ENCODE assay signal across 16 cellular contexts in the genomic region with DNA sequence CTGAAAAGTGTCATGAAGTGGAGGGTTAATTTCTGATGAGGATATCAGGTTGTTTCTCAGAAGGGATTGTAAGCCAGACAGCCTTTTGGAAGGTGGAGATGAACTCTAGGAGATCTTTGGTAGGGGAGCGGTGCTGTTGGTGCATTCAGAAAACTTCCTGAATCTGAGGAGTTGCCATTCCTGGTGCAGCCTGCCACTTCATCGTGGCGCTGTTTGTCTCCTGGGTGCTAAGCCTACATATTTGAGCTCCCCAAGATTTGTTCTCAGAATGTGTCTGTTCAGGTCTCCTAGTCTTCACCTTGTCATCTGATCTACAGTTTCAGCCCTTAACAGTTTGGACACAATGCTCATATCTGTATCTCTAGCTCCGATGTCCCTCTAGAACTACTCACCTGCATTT.
DNase-seq lines count a peak whose midpoint lies in the region; ATAC-seq and TF ChIP-seq lines count a peak whose summit lies in the region.
"Had no signal": no experiment of that assay in that cellular context is flagged by ENCODE, and none has a peak within 500 bp of the region (broad histone marks: within the 10 kb centered on the region; RNA-seq: fewer than 3 reads in every experiment).

No MANE protein-coding gene starts in this region.

- no TSS peak for BruUV-seq in MCF 10A (replicated peaks; lab: Mats Ljungman, UMichigan)

- no peaks in the 10 kb centered on the region for H3K36me3 Mint-ChIP-seq in MCF 10A (ENCODE audit: insufficient read depth, unreplicated experiment)
- no peaks in the 10 kb centered on the region for H3K36me3 Mint-ChIP-seq in activated CD8-positive, alpha-beta memory T cell treated with anti-CD3 and anti-CD28 coated beads, Interleukin-2, amount 10 ng/mL, durations not matched to agents 7 days and 5 days
- H3K36me3 Mint-ChIP-seq: activated naive CD4-positive, alpha-beta T cell treated with anti-CD3 and anti-CD28 coated beads, Interleukin-2, amount 50 U/mL, for 72 hours; memory B cell had no signal

- no peaks in the 10 kb centered on the region for H3K4me1 Mint-ChIP-seq in MCF 10A (ENCODE audit: insufficient read depth, unreplicated experiment)
- no peaks in the 10 kb centered on the region for H3K4me1 Mint-ChIP-seq in activated CD8-positive, alpha-beta memory T cell treated with anti-CD3 and anti-CD28 coated beads, Interleukin-2, amount 10 ng/mL, durations not matched to agents 7 days and 5 days
- H3K4me1 Mint-ChIP-seq: memory B cell had no signal

- H3K9me3 Mint-ChIP-seq in MCF 10A (ENCODE audit: unreplicated experiment), result peaks cover 9% of the 10 kb centered on the region
- no peaks in the 10 kb centered on the region for H3K9me3 Mint-ChIP-seq in activated CD8-positive, alpha-beta memory T cell treated with anti-CD3 and anti-CD28 coated beads, Interleukin-2, amount 10 ng/mL, durations not matched to agents 7 days and 5 days (ENCODE audit: low read depth)
- H3K9me3 Mint-ChIP-seq: activated naive CD4-positive, alpha-beta T cell treated with anti-CD3 and anti-CD28 coated beads, Interleukin-2, amount 50 U/mL, for 72 hours; memory B cell had no signal

- CTCF ChIA-PET in MCF 10A (lab: Yijun Ruan, JAX), result interaction anchor here (0.8 to 1.2 kb wide), 2 partner anchors 9 kb away, joined by 3 to 5 read pairs; no protein-coding TSS in a partner anchor
- CTCF ChIA-PET in activated CD8-positive, alpha-beta memory T cell treated with anti-CD3 and anti-CD28 coated beads, Interleukin-2, amount 10 ng/mL, durations not matched to agents 7 days and 5 days (lab: Charles Lee), result no interaction called here

- no peak for TF ChIP-seq EP300 in sigmoid colon (IDR thresholded peaks at IDR 0.05)

- no peaks in the 10 kb centered on the region for H3K36me3 ChIP-seq in breast epithelium
- H3K36me3 ChIP-seq in WERI-Rb-1, result no peaks in the 10 kb centered on the region
- no peaks in the 10 kb centered on the region for H3K36me3 ChIP-seq in upper lobe of right lung
- no peaks in the 10 kb centered on the region for H3K36me3 ChIP-seq in sigmoid colon
- H3K36me3 ChIP-seq: HAP-1, uterus had no signal

- H3K4me3 Mint-ChIP-seq in MCF 10A (ENCODE audit: unreplicated experiment), result no peak overlapping the region
- no peak overlapping the region for H3K4me3 Mint-ChIP-seq in activated CD8-positive, alpha-beta memory T cell treated with anti-CD3 and anti-CD28 coated beads, Interleukin-2, amount 10 ng/mL, durations not matched to agents 7 days and 5 days
- H3K4me3 Mint-ChIP-seq: memory B cell had no signal

- H3K9me3 ChIP-seq in breast epithelium (no peaks in the 10 kb centered on the region), WERI-Rb-1 (ENCODE audit: severe bottlenecking) (no peaks in the 10 kb centered on the region), upper lobe of right lung (no peaks in the 10 kb centered on the region), sigmoid colon (no peaks in the 10 kb centered on the region)
- H3K9me3 ChIP-seq: HAP-1, uterus had no signal

- intact Hi-C loops in MCF 10A (cut with micrococcal nuclease) (no loop called here), breast epithelium (cut with DNase I; ENCODE audit: low total_unique reads) (no loop called here), upper lobe of right lung (cut with DNase I) (no loop called here), sigmoid colon (cut with DNase I) (no loop called here)

- DNase-seq in MCF 10A (ENCODE audit: unreplicated experiment) (peak; percentile 6), breast epithelium (ENCODE audit: low spot score in 2 of 2) (no peak), WERI-Rb-1 (no peak), upper lobe of right lung (no peak), sigmoid colon (no peak)
- no peak for DNase-seq in activated CD8-positive, alpha-beta memory T cell treated with anti-CD3 and anti-CD28 coated beads, Interleukin-2, amount 10 ng/mL, durations not matched to agents 7 days and 5 days
- DNase-seq: activated CD4-positive, CD25-positive, alpha-beta regulatory T cell; activated CD8-positive, alpha-beta memory T cell treated with anti-CD3 and anti-CD28 coated beads, Interleukin-2, amount 50 U/mL, for 4 hours; NCI-H2029 treated with DMSO at 0.1 percent for 48 hours; stimulated activated naive CD4-positive, alpha-beta T cell treated with Interleukin-2 at 50 U/mL for 16 hours; uterus had no signal

- no peak overlapping the region for H3K27ac Mint-ChIP-seq in MCF 10A (ENCODE audit: low read depth, unreplicated experiment)
- no peak overlapping the region for H3K27ac Mint-ChIP-seq in activated CD8-positive, alpha-beta memory T cell treated with anti-CD3 and anti-CD28 coated beads, Interleukin-2, amount 10 ng/mL, durations not matched to agents 7 days and 5 days
- H3K27ac Mint-ChIP-seq: activated naive CD4-positive, alpha-beta T cell treated with anti-CD3 and anti-CD28 coated beads, Interleukin-2, amount 50 U/mL, for 72 hours; memory B cell had no signal

- no peak overlapping the region for H3K27ac ChIP-seq in breast epithelium
- no peak overlapping the region for H3K27ac ChIP-seq in WERI-Rb-1
- H3K27ac ChIP-seq in upper lobe of right lung, result no peak overlapping the region
- H3K27ac ChIP-seq in sigmoid colon, result no peak overlapping the region
- H3K27ac ChIP-seq: uterus had no signal

- POLR2A ChIA-PET in MCF 10A (lab: Yijun Ruan, JAX), result no interaction called here

- TF ChIP-seq CTCF in MCF 10A (IDR thresholded peaks at IDR 0.05; ENCODE audit: unreplicated experiment) (no peak), breast epithelium (IDR thresholded peaks at IDR 0.05) (no peak), LNCAP (IDR thresholded peaks at IDR 0.05) (peak; percentile 44; the same call in 1 of the 2 replicates), WERI-Rb-1 (IDR thresholded peaks at IDR 0.05; ENCODE audit: low read depth, low read length) (peak; percentile 34), upper lobe of right lung (IDR thresholded peaks at IDR 0.05) (peak; percentile 19), sigmoid colon (IDR thresholded peaks at IDR 0.05) (no peak)

- H3K27me3 ChIP-seq in breast epithelium (no peaks in the 10 kb centered on the region), WERI-Rb-1 (ENCODE audit: insufficient read depth, low read depth, severe bottlenecking) (no peaks in the 10 kb centered on the region), upper lobe of right lung (no peaks in the 10 kb centered on the region), sigmoid colon (no peaks in the 10 kb centered on the region)
- H3K27me3 ChIP-seq: uterus had no signal

- H3K4me3 ChIP-seq in breast epithelium, result no peak overlapping the region
- no peak overlapping the region for H3K4me3 ChIP-seq in WERI-Rb-1 (ENCODE audit: low read depth, low read length)
- H3K4me3 ChIP-seq in upper lobe of right lung, result no peak overlapping the region
- H3K4me3 ChIP-seq in sigmoid colon, result no peak overlapping the region
- H3K4me3 ChIP-seq: HAP-1, uterus had no signal

- H3K27me3 Mint-ChIP-seq in MCF 10A (ENCODE audit: insufficient read depth, unreplicated experiment), result no peaks in the 10 kb centered on the region
- H3K27me3 Mint-ChIP-seq in activated CD8-positive, alpha-beta memory T cell treated with anti-CD3 and anti-CD28 coated beads, Interleukin-2, amount 10 ng/mL, durations not matched to agents 7 days and 5 days, result no peaks in the 10 kb centered on the region

- H3K4me1 ChIP-seq in breast epithelium (no peaks in the 10 kb centered on the region), upper lobe of right lung (no peaks in the 10 kb centered on the region), sigmoid colon (peaks cover 0 to 26% (median 5%) of the 10 kb centered on the region in 4 donors)
- H3K4me1 ChIP-seq: HAP-1, uterus had no signal

- ATAC-seq in upper lobe of right lung (no peak), HG03175 (IDR thresholded peaks at IDR 0.05; ENCODE audit: unreplicated experiment) (no peak)
- ATAC-seq in activated CD8-positive, alpha-beta memory T cell treated with anti-CD3 and anti-CD28 coated beads, Interleukin-2, amount 10 ng/mL, durations not matched to agents 7 days and 5 days, result no peak
- ATAC-seq: activated naive CD4-positive, alpha-beta T cell treated with anti-CD3 and anti-CD28 coated beads, Interleukin-2, amount 50 U/mL, for 72 hours had no signal

- 62 to 72% methylated on average over 4 of the region's 4 CpGs for WGBS in sigmoid colon, 2 donors

- TF ChIP-seq POLR2A in breast epithelium (IDR thresholded peaks at IDR 0.05) (no peak), sigmoid colon (IDR thresholded peaks at IDR 0.05) (no peak)

Comparison
In these comparisons a context has a peak if more than half of its experiments do, and no peak if none do; other contexts are left out.
1. CTCF ChIP-seq: peak in LNCAP (single experiment), WERI-Rb-1 (single experiment) and upper lobe of right lung (single experiment); none in MCF 10A (single experiment), breast epithelium (0 of 3) and sigmoid colon (0 of 4).